Comparison of ENCODE assay signal across 9 cellular contexts in genomic region chr14:22821193-22822016, GRCh38. TPM values are rescaled to one million over a fixed set of nuclear protein-coding genes. Genes with fewer than 3 reads are reported as not detected.
DNase-seq lines count a peak whose midpoint lies in the region; ATAC-seq and TF ChIP-seq lines count a peak whose summit lies in the region.
"Had no signal": no experiment of that assay in that cellular context is flagged by ENCODE, and none has a peak within 500 bp of the region (broad histone marks: within the 10 kb centered on the region; RNA-seq: fewer than 3 reads in every experiment).

No MANE protein-coding gene starts in this region.

- H3K4me3 ChIP-seq in RWPE2 (ENCODE audit: severe bottlenecking), result no peak overlapping the region
- H3K4me3 ChIP-seq in iPS-20b (ENCODE audit: low read length), result peak overlapping the region; percentile 88
- peak overlapping the region in 1 of 4 donors; percentile 43 for H3K4me3 ChIP-seq in stomach

- H3K36me3 Mint-ChIP-seq in activated naive CD8-positive, alpha-beta T cell treated with anti-CD3 and anti-CD28 coated beads, Interleukin-2, amount 10 ng/mL, durations not matched to agents 7 days and 5 days, result no peaks in the 10 kb centered on the region
- H3K36me3 Mint-ChIP-seq in activated naive CD8-positive, alpha-beta T cell treated with anti-CD3 and anti-CD28 coated beads, Interleukin-2, amount 50 U/mL, for 24 hours (ENCODE audit: low read depth), result no peaks in the 10 kb centered on the region

- intact Hi-C loops in stomach (cut with DNase I; ENCODE audit: low total_unique reads), result no loop called here

- no peak for DNase-seq in activated naive CD8-positive, alpha-beta T cell treated with anti-CD3 and anti-CD28 coated beads, Interleukin-2, amount 10 ng/mL, durations not matched to agents 7 days and 5 days
- no peak for DNase-seq in activated naive CD8-positive, alpha-beta T cell treated with anti-CD3 and anti-CD28 coated beads, Interleukin-2, amount 50 U/mL, for 24 hours
- DNase-seq in RWPE2 (ENCODE audit: low spot score), result no peak
- peak; percentile 42 for DNase-seq in stomach
- DNase-seq in NCI-H524 treated with DMSO at 0.1 percent for 48 hours (lab: John Stamatoyannopoulos, UW), result no peak
- no peak for DNase-seq in dermis blood vessel endothelial cell
- DNase-seq: BE2C had no signal

- no peaks in the 10 kb centered on the region for H3K9me3 Mint-ChIP-seq in activated naive CD8-positive, alpha-beta T cell treated with anti-CD3 and anti-CD28 coated beads, Interleukin-2, amount 10 ng/mL, durations not matched to agents 7 days and 5 days
- no peaks in the 10 kb centered on the region for H3K9me3 Mint-ChIP-seq in activated naive CD8-positive, alpha-beta T cell treated with anti-CD3 and anti-CD28 coated beads, Interleukin-2, amount 50 U/mL, for 24 hours

- no peaks in the 10 kb centered on the region for H3K27me3 ChIP-seq in RWPE2 (ENCODE audit: insufficient read depth, poor library complexity, severe bottlenecking)
- peaks cover 8% of the 10 kb centered on the region; the same call in 1 of the 2 replicates for H3K27me3 ChIP-seq in iPS-20b (ENCODE audit: insufficient read depth, low read length)
- no peaks in the 10 kb centered on the region for H3K27me3 ChIP-seq in stomach
- H3K27me3 ChIP-seq: BE2C had no signal

- H3K4me1 Mint-ChIP-seq in activated naive CD8-positive, alpha-beta T cell treated with anti-CD3 and anti-CD28 coated beads, Interleukin-2, amount 10 ng/mL, durations not matched to agents 7 days and 5 days, result peaks cover 22% of the 10 kb centered on the region
- H3K4me1 Mint-ChIP-seq in activated naive CD8-positive, alpha-beta T cell treated with anti-CD3 and anti-CD28 coated beads, Interleukin-2, amount 50 U/mL, for 24 hours, result peaks cover 27% of the 10 kb centered on the region

- H3K9me3 ChIP-seq in RWPE2 (ENCODE audit: severe bottlenecking) (no peaks in the 10 kb centered on the region), iPS-20b (ENCODE audit: insufficient read depth, low read depth, low read length) (no peaks in the 10 kb centered on the region), stomach (no peaks in the 10 kb centered on the region)
- H3K9me3 ChIP-seq: BE2C had no signal

- H3K36me3 ChIP-seq in RWPE2 (ENCODE audit: low read depth) (no peaks in the 10 kb centered on the region), iPS-20b (ENCODE audit: insufficient read depth, low read depth, low read length) (no peaks in the 10 kb centered on the region), stomach (no peaks in the 10 kb centered on the region)
- H3K36me3 ChIP-seq: BE2C had no signal

- POLR2A ChIA-PET in activated naive CD8-positive, alpha-beta T cell treated with anti-CD3 and anti-CD28 coated beads, Interleukin-2, amount 10 ng/mL, durations not matched to agents 7 days and 5 days (lab: Charles Lee), result interaction anchor here (0.6 to 1.7 kb wide), 4 partner anchors 8 to 81 kb away, joined by 3 to 4 read pairs (median 3); partner anchors contain the start of gene OXA1L

- no peak for TF ChIP-seq POLR2A in stomach (IDR thresholded peaks at IDR 0.05)

- no peak for TF ChIP-seq EP300 in stomach (IDR thresholded peaks at IDR 0.05)

- H3K27ac ChIP-seq in RWPE2 (ENCODE audit: poor library complexity, severe bottlenecking), result peak overlapping the region; percentile 84
- no peak overlapping the region for H3K27ac ChIP-seq in iPS-20b (ENCODE audit: low read length)
- H3K27ac ChIP-seq in stomach, result peak overlapping the region; percentile 82 to 91 (median 87)

- WGBS in stomach, 5 donors, result 33 to 61% (median 48%) methylated on average over 24 of the region's 24 CpGs

- ATAC-seq in activated naive CD8-positive, alpha-beta T cell treated with anti-CD3 and anti-CD28 coated beads, Interleukin-2, amount 10 ng/mL, durations not matched to agents 7 days and 5 days (ENCODE audit: low read depth), result no peak
- no peak for ATAC-seq in activated naive CD8-positive, alpha-beta T cell treated with anti-CD3 and anti-CD28 coated beads, Interleukin-2, amount 50 U/mL, for 24 hours
- ATAC-seq in RWPE2 (ENCODE audit: low read depth) (no peak), HG02763 (IDR thresholded peaks at IDR 0.05; ENCODE audit: unreplicated experiment) (no peak)

- H3K9ac ChIP-seq in iPS-20b (ENCODE audit: low read depth, low read length), result peak overlapping the region; percentile 98; the same call in 1 of the 2 replicates

- H3K27me3 Mint-ChIP-seq in activated naive CD8-positive, alpha-beta T cell treated with anti-CD3 and anti-CD28 coated beads, Interleukin-2, amount 10 ng/mL, durations not matched to agents 7 days and 5 days, result peaks cover 23% of the 10 kb centered on the region
- H3K27me3 Mint-ChIP-seq in activated naive CD8-positive, alpha-beta T cell treated with anti-CD3 and anti-CD28 coated beads, Interleukin-2, amount 50 U/mL, for 24 hours, result peaks cover 14% of the 10 kb centered on the region

- H3K27ac Mint-ChIP-seq in activated naive CD8-positive, alpha-beta T cell treated with anti-CD3 and anti-CD28 coated beads, Interleukin-2, amount 10 ng/mL, durations not matched to agents 7 days and 5 days, result no peak overlapping the region
- no peak overlapping the region for H3K27ac Mint-ChIP-seq in activated naive CD8-positive, alpha-beta T cell treated with anti-CD3 and anti-CD28 coated beads, Interleukin-2, amount 50 U/mL, for 24 hours

- no peak for TF ChIP-seq CTCF in RWPE2 (IDR thresholded peaks at IDR 0.05; ENCODE audit: poor library complexity, severe bottlenecking)
- no peak for TF ChIP-seq CTCF in stomach (IDR thresholded peaks at IDR 0.05)

- peak overlapping the region; percentile 32 for H3K4me3 Mint-ChIP-seq in activated naive CD8-positive, alpha-beta T cell treated with anti-CD3 and anti-CD28 coated beads, Interleukin-2, amount 10 ng/mL, durations not matched to agents 7 days and 5 days
- H3K4me3 Mint-ChIP-seq in activated naive CD8-positive, alpha-beta T cell treated with anti-CD3 and anti-CD28 coated beads, Interleukin-2, amount 50 U/mL, for 24 hours, result no peak overlapping the region

- peaks cover 29% of the 10 kb centered on the region for H3K4me1 ChIP-seq in RWPE2 (ENCODE audit: insufficient read depth, poor library complexity, severe bottlenecking)
- H3K4me1 ChIP-seq in iPS-20b (ENCODE audit: insufficient read depth, low read length), result peaks cover 32% of the 10 kb centered on the region
- H3K4me1 ChIP-seq in stomach, result peaks cover 36 to 83% (median 65%) of the 10 kb centered on the region in 4 donors
- H3K4me1 ChIP-seq: BE2C had no signal

RNA-seq across cellular contexts. Expression of gene SLC7A7, which starts 6.2 kb away (rescaled TPM):
- total RNA-seq in activated naive CD8-positive, alpha-beta T cell treated with anti-CD3 and anti-CD28 coated beads, Interleukin-2, amount 10 ng/mL, durations not matched to agents 7 days and 5 days, result 1 to 10 TPM in 1 of 2 experiments, under 1 TPM in 1; 0.89 to 2.5 TPM
- total RNA-seq in stomach, result 10 to 100 TPM in 2 of 5 donors, 1 to 10 TPM in 1, not detected in 2; 7.6 to 29.4 (median 10.5) TPM
- 1 to 10 TPM; 3.1 to 8.6 (median 3.2) TPM for polyA plus RNA-seq in stomach
- total RNA-seq in dermis blood vessel endothelial cell, result 4.8 and 8.3 TPM in 2 replicates

RNA-seq across cellular contexts. Expression of gene MRPL52, which starts 8.3 kb away (rescaled TPM):
- total RNA-seq in activated naive CD8-positive, alpha-beta T cell treated with anti-CD3 and anti-CD28 coated beads, Interleukin-2, amount 10 ng/mL, durations not matched to agents 7 days and 5 days, result 10 to 100 TPM; 76.6 to 86.5 TPM
- 100 to 1,000 TPM in 2 of 5 donors, 10 to 100 TPM in 2, not detected in 1; 25.2 to 194 (median 110) TPM for total RNA-seq in stomach
- 100 to 1,000 TPM; 134 to 181 (median 156) TPM for polyA plus RNA-seq in stomach
- 30.1 and 38.1 TPM in 2 replicates for total RNA-seq in dermis blood vessel endothelial cell

RNA-seq across cellular contexts. Expression of gene MMP14, which starts 15.0 kb away (rescaled TPM):
- total RNA-seq in activated naive CD8-positive, alpha-beta T cell treated with anti-CD3 and anti-CD28 coated beads, Interleukin-2, amount 10 ng/mL, durations not matched to agents 7 days and 5 days, result 1 to 10 TPM; 3.1 to 4.9 TPM
- 100 to 1,000 TPM in 1 of 5 donors, 10 to 100 TPM in 4; 20.5 to 104 (median 46.7) TPM for total RNA-seq in stomach
- polyA plus RNA-seq in stomach, result 10 to 100 TPM; 14.7 to 59.1 (median 29.6) TPM
- 73.3 and 138 TPM in 2 replicates for total RNA-seq in dermis blood vessel endothelial cell

RNA-seq across cellular contexts. Expression of gene LRP10, which starts 50.1 kb away (rescaled TPM):
- total RNA-seq in activated naive CD8-positive, alpha-beta T cell treated with anti-CD3 and anti-CD28 coated beads, Interleukin-2, amount 10 ng/mL, durations not matched to agents 7 days and 5 days, result 10 to 100 TPM; 59.9 to 63.1 TPM
- total RNA-seq in stomach (100 to 1,000 TPM in 3 of 5 donors, 10 to 100 TPM in 2; 37.1 to 277 (median 112) TPM), dermis blood vessel endothelial cell (59.4 and 126 TPM in 2 replicates)
- polyA plus RNA-seq in stomach, result 10 to 100 TPM; 25.1 to 47.3 (median 26.9) TPM

RNA-seq across cellular contexts. Expression of gene OXA1L, which starts 54.9 kb away (rescaled TPM):
- total RNA-seq in activated naive CD8-positive, alpha-beta T cell treated with anti-CD3 and anti-CD28 coated beads, Interleukin-2, amount 10 ng/mL, durations not matched to agents 7 days and 5 days, result 100 to 1,000 TPM; 127 to 130 TPM
- total RNA-seq in stomach, result 100 to 1,000 TPM in 1 of 5 donors, 10 to 100 TPM in 4; 46.7 to 119 (median 58.6) TPM
- polyA plus RNA-seq in stomach, result 100 to 1,000 TPM in 1 of 3 donors, 10 to 100 TPM in 2; 81.9 to 116 (median 97.9) TPM
- 48.8 and 70.6 TPM in 2 replicates for total RNA-seq in dermis blood vessel endothelial cell
